8 cellular contexts compared by ENCODE assay signal in the genomic region with DNA sequence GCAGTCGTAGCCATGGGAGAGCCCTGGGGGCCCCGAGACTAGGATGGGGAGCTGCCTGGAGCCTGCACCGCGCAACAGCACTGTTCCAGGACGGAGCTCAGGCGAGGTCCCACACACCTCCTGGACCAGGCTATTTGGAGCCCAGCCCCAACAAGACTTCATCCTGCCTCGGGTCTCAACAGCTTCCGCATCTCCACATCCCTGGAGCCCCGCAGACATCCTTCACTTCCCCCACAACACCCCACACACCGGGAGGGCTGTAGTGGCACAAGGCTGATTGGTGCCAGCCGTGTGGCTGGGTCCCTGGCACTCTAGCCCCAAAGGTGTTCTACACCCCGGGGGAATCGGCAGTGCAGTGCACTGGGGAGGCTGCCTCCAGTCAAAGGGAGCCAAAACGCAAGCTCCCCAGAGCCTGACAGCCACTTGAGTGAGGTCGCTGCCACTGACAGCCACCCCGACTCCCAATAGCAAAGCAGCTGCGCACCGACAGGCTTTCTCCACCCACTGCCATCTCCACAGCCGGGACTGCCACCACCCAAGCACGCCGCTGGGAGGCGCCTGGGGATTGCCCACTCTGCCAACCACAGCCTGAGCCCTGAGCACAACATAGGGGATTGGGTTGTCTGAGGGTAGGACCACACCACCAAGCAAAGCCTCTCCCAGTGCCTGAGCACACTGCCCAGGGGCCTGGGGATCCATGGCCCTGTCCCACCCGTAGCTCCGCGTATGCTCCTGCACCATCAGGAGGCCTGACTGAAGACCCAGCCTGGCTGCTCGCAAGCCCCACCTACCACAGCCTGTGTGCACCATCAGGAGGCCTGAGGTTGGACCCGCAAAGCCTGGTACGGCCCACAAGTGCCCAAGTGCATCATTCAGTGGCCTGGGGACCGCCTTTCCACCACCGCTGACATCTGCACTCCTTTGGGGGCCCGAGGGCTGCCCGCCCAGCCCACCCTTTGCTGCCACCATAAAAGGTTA. TPM values are rescaled to one million over a fixed set of nuclear protein-coding genes. Genes with fewer than 3 reads are reported as not detected.
DNase-seq lines count a peak whose midpoint lies in the region; ATAC-seq and TF ChIP-seq lines count a peak whose summit lies in the region.

No MANE protein-coding gene starts in this region.

- intact Hi-C loops in heart left ventricle (cut with DNase I) (loop anchor here in 8 of 10 donors (1.0 to 10.0 kb wide), 4 partner anchors 111 to 113 kb away; no protein-coding TSS in a partner anchor), psoas muscle (cut with DNase I) (loop anchor here (5.0 to 10.0 kb wide), 2 partner anchors 111 to 113 kb away; no protein-coding TSS in a partner anchor), uterus (cut with DNase I; ENCODE audit: low total_unique reads) (loop anchor here (10.0 kb wide), 1 partner anchor 111 kb away; no protein-coding TSS in a partner anchor)

- H3K9me3 Mint-ChIP-seq in activated naive CD4-positive, alpha-beta T cell treated with anti-CD3 and anti-CD28 coated beads, Interleukin-2, amount 10 ng/mL, durations not matched to agents 7 days and 5 days: no peaks in the 10 kb centered on the region

- TF ChIP-seq CTCF in GM20000 (IDR thresholded peaks at IDR 0.05; ENCODE audit: extremely low read depth, missing control alignments): peak; percentile 96
- peak; percentile 41 to 80 (median 66) for TF ChIP-seq CTCF in heart left ventricle (IDR thresholded peaks at IDR 0.05)
- peak; percentile 54 for TF ChIP-seq CTCF in psoas muscle (IDR thresholded peaks at IDR 0.05)
- peak; percentile 28 to 62 (median 52) for TF ChIP-seq CTCF in uterus (IDR thresholded peaks at IDR 0.05)

- peak; percentile 73 to 96 (median 92) for ATAC-seq in heart left ventricle
- peak; percentile 64 to 85 (median 75) for ATAC-seq in psoas muscle

- DNase-seq in COLO668 (lab: John Stamatoyannopoulos, UW; ENCODE audit: unreplicated experiment): peak; percentile 14
- peak; percentile 84 for DNase-seq in GM20000 (ENCODE audit: low spot score)
- peak; percentile 68 for DNase-seq in HT-29 (ENCODE audit: low spot score)
- peak; percentile 78 for DNase-seq in SK-MEL-5 (ENCODE audit: low read depth, low spot score)
- DNase-seq in activated naive CD4-positive, alpha-beta T cell treated with anti-CD3 and anti-CD28 coated beads, Interleukin-2, amount 10 ng/mL, durations not matched to agents 7 days and 5 days: peak; percentile 93
- DNase-seq in heart left ventricle: peak; percentile 68 to 91 (median 71)
- DNase-seq in psoas muscle: peak; percentile 74 to 84
- DNase-seq in uterus: peak; percentile 45 to 60

- CTCF ChIA-PET in activated naive CD4-positive, alpha-beta T cell treated with anti-CD3 and anti-CD28 coated beads, Interleukin-2, amount 10 ng/mL, durations not matched to agents 7 days and 5 days (lab: Charles Lee): interaction anchor here (0.6 to 4.0 kb wide), 34 partner anchors 10 to 339 kb away, joined by 3 to 56 read pairs (median 4); a partner anchor contains a TSS

- peak overlapping the region; percentile 81 for H3K4me3 Mint-ChIP-seq in activated naive CD4-positive, alpha-beta T cell treated with anti-CD3 and anti-CD28 coated beads, Interleukin-2, amount 10 ng/mL, durations not matched to agents 7 days and 5 days

- H3K27me3 ChIP-seq in heart left ventricle (peaks cover 0 to 17% (median 0%) of the 10 kb centered on the region in 9 donors), psoas muscle (ENCODE audit: insufficient read depth in 3 of 3, low read length in 2 of 3) (no peaks in the 10 kb centered on the region), uterus (no peaks in the 10 kb centered on the region)

- no peak for TF ChIP-seq POLR2A in heart left ventricle (IDR thresholded peaks at IDR 0.05)
- TF ChIP-seq POLR2A in uterus (IDR thresholded peaks at IDR 0.05): no peak

- in situ Hi-C loops in SK-MEL-5 (cut with HindIII; ENCODE audit: low pct_unique_long_range_greater_than_20kb, low sequenced_read_pairs): no loop called here

- H3K9me3 ChIP-seq in heart left ventricle: no peaks in the 10 kb centered on the region
- H3K9me3 ChIP-seq in psoas muscle: no peaks in the 10 kb centered on the region
- H3K9me3 ChIP-seq in uterus: no peaks in the 10 kb centered on the region

- H3K27ac Mint-ChIP-seq in activated naive CD4-positive, alpha-beta T cell treated with anti-CD3 and anti-CD28 coated beads, Interleukin-2, amount 10 ng/mL, durations not matched to agents 7 days and 5 days: peak overlapping the region; percentile 77

- peaks cover 26% of the 10 kb centered on the region for H3K4me1 Mint-ChIP-seq in activated naive CD4-positive, alpha-beta T cell treated with anti-CD3 and anti-CD28 coated beads, Interleukin-2, amount 10 ng/mL, durations not matched to agents 7 days and 5 days

- 41 to 56% (median 47%) methylated on average over 26 to 32 of the region's 32 CpGs for WGBS in heart left ventricle, 4 donors
- WGBS in psoas muscle, 3 donors: 52 to 54% (median 54%) methylated on average over 32 of the region's 32 CpGs

- H3K27me3 Mint-ChIP-seq in activated naive CD4-positive, alpha-beta T cell treated with anti-CD3 and anti-CD28 coated beads, Interleukin-2, amount 10 ng/mL, durations not matched to agents 7 days and 5 days: peaks cover 34% of the 10 kb centered on the region

- H3K4me3 ChIP-seq in heart left ventricle: peak overlapping the region in 10 of 12 donors; percentile 8 to 49 (median 30)
- peak overlapping the region; percentile 45 for H3K4me3 ChIP-seq in psoas muscle
- H3K4me3 ChIP-seq in uterus: no peak overlapping the region

- no peak overlapping the region for H3K27ac ChIP-seq in heart left ventricle
- H3K27ac ChIP-seq in psoas muscle: no peak overlapping the region
- no peak overlapping the region for H3K27ac ChIP-seq in uterus

- no peaks in the 10 kb centered on the region for H3K36me3 Mint-ChIP-seq in activated naive CD4-positive, alpha-beta T cell treated with anti-CD3 and anti-CD28 coated beads, Interleukin-2, amount 10 ng/mL, durations not matched to agents 7 days and 5 days

- H3K4me1 ChIP-seq in heart left ventricle: peaks cover 0 to 18% (median 0%) of the 10 kb centered on the region in 12 donors
- no peaks in the 10 kb centered on the region for H3K4me1 ChIP-seq in psoas muscle
- no peaks in the 10 kb centered on the region for H3K4me1 ChIP-seq in uterus

- H3K36me3 ChIP-seq in heart left ventricle: no peaks in the 10 kb centered on the region
- no peaks in the 10 kb centered on the region for H3K36me3 ChIP-seq in psoas muscle (ENCODE audit: insufficient read depth in 1 of 2, low read depth in 1 of 2)
- no peaks in the 10 kb centered on the region for H3K36me3 ChIP-seq in uterus

RNA-seq across cellular contexts. Expression of a gene that starts 13.2 kb away (rescaled TPM):
- not detected in 2 replicates for total RNA-seq in HT-29 (2014; rRNA removed; shearing (Covaris generic))
- total RNA-seq in SK-MEL-5 (2014; rRNA removed; shearing (Covaris generic)): not detected in 2 replicates
- not detected in 2 replicates for polyA plus RNA-seq in SK-MEL-5 (2015; cell fraction: cytosol; rRNA removed)
- polyA plus RNA-seq in SK-MEL-5 (2015; cell fraction: nucleus; rRNA removed): not detected in 2 replicates
- total RNA-seq in heart left ventricle: 1 to 10 TPM in 1 of 9 donors, under 1 TPM in 6, not detected in 2; 0.30 to 1.1 (median 0.56) TPM
- under 1 TPM; 0.08 to 0.76 TPM for polyA plus RNA-seq in heart left ventricle
- under 1 TPM in 1 of 4 donors, not detected in 3; 0.49 TPM for total RNA-seq in psoas muscle
- polyA plus RNA-seq in psoas muscle: under 1 TPM; 0.09 to 0.17 (median 0.12) TPM
- 1 to 10 TPM in 1 of 4 donors, under 1 TPM in 1, not detected in 2; 0.35 to 1.5 TPM for total RNA-seq in uterus

RNA-seq across cellular contexts. Expression of a gene that starts 53.4 kb away (rescaled TPM):
- not detected in 2 replicates for total RNA-seq in HT-29 (2014; rRNA removed; shearing (Covaris generic))
- total RNA-seq in SK-MEL-5 (2014; rRNA removed; shearing (Covaris generic)): not detected in 2 replicates
- not detected in 2 replicates for polyA plus RNA-seq in SK-MEL-5 (2015; cell fraction: cytosol; rRNA removed)
- polyA plus RNA-seq in SK-MEL-5 (2015; cell fraction: nucleus; rRNA removed): not detected in 2 replicates
- total RNA-seq in heart left ventricle (1 to 10 TPM in 2 of 9 donors, under 1 TPM in 4, not detected in 3; 0.16 to 6.4 (median 0.52) TPM), psoas muscle (under 1 TPM; 0.22 to 0.82 (median 0.57) TPM), uterus (10 to 100 TPM in 1 of 4 donors, 1 to 10 TPM in 2, under 1 TPM in 1; 0.88 to 10.2 (median 2.9) TPM)
- polyA plus RNA-seq in heart left ventricle (under 1 TPM; 0.30 to 0.53 TPM), psoas muscle (1 to 10 TPM in 1 of 3 donors, under 1 TPM in 2; 0.13 to 1.1 (median 0.14) TPM)

RNA-seq across cellular contexts. Expression of a gene that starts 55.0 kb away (rescaled TPM):
- not detected in 2 replicates for total RNA-seq in HT-29 (2014; rRNA removed; shearing (Covaris generic))
- 13.0 and 13.1 TPM in 2 replicates for total RNA-seq in SK-MEL-5 (2014; rRNA removed; shearing (Covaris generic))
- polyA plus RNA-seq in SK-MEL-5 (2015; cell fraction: cytosol; rRNA removed): 6.2 and 7.2 TPM in 2 replicates
- polyA plus RNA-seq in SK-MEL-5 (2015; cell fraction: nucleus; rRNA removed): 6.4 and 7.5 TPM in 2 replicates
- total RNA-seq in heart left ventricle: 10 to 100 TPM in 1 of 9 donors, 1 to 10 TPM in 8; 2.7 to 18.8 (median 4.5) TPM
- polyA plus RNA-seq in heart left ventricle: 1 to 10 TPM; 3.7 to 5.2 TPM
- total RNA-seq in psoas muscle: 10 to 100 TPM in 2 of 4 donors, 1 to 10 TPM in 2; 5.5 to 24.9 (median 10.5) TPM
- polyA plus RNA-seq in psoas muscle: 10 to 100 TPM in 2 of 3 donors, 1 to 10 TPM in 1; 7.8 to 17.3 (median 13.1) TPM
- total RNA-seq in uterus: 10 to 100 TPM in 3 of 4 donors, 1 to 10 TPM in 1; 9.7 to 28.4 (median 22.6) TPM

Comparison
In these comparisons a context has a peak if more than half of its experiments do, and no peak if none do; other contexts are left out.
1. DNase-seq: peak in every context shown above with its lines; median percentile 93 in activated naive CD4-positive, alpha-beta T cell treated with anti-CD3 and anti-CD28 coated beads, Interleukin-2, amount 10 ng/mL, durations not matched to agents 7 days and 5 days; 84 in GM20000; 79 in psoas muscle; 78 in SK-MEL-5; 71 in heart left ventricle; 68 in HT-29; 52 in uterus; 14 in COLO668.
2. H3K4me3 ChIP-seq: peak in heart left ventricle (10 of 12) and psoas muscle (single experiment); none in uterus (0 of 2).
3. Peak in every context shown above with its lines, with median percentiles within 50 percentile points of each other: CTCF ChIP-seq.